ENCODE assay signal across 8 cellular contexts in the genomic region with DNA sequence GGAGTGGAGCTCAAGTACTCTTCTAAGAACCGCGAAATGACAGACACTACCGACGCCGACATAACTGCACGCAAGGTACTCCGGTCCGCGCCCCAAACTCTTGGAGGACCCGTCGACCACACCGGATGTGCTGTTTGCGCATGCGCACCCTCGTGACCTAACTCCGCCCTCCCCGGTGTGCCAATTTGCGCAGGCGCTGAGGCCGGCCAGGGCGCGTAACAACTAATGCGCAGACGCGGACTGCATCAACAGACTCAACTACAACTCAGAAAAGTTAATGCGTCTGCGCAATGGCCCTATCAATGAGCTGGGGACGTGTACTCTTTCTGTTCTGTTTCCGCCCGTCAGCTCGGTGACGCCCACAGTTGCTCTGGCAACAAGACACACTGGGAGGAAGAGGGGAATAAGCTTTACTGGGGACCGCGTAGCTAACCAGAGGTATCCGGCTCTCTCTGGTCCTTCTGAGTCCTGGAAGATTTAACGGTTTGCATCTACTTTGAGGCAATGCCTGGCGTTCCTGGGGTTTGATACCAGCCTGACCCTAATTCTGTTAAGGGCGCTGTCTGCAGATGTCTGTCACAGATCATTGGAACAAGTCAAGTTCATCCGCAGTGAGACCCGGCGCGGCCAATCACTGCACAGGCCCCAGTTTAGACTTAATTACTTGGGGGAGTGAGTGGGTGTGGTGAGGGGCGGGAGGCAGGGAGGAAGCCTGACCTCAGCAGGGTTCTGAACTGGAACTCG. TPM values are rescaled to one million over a fixed set of nuclear protein-coding genes. Genes with fewer than 3 reads are reported as not detected.
A peak's percentile ranks its signal among the peaks of the same experiment; 100 is the strongest.
DNase-seq lines count a peak whose midpoint lies in the region; ATAC-seq and TF ChIP-seq lines count a peak whose summit lies in the region.

A gene (minus strand): TSS at position 129 of the 744 bp plus-strand sequence. CDS start 67 bp downstream, at position 62.

- H3K4me1 ChIP-seq in left lung: peaks cover 15 to 51% of the 10 kb centered on the region in 2 donors

- ATAC-seq in GM19397 (IDR thresholded peaks at IDR 0.05; ENCODE audit: unreplicated experiment) (peak; percentile 94), HG03571 (IDR thresholded peaks at IDR 0.05; ENCODE audit: unreplicated experiment) (peak; percentile 79), left lung (peak; percentile 98)

- intact Hi-C loops in CD14-positive monocyte (cut with micrococcal nuclease): loop anchor here in 1 of 2 donors (10.0 kb wide), 1 partner anchor 716 kb away; a partner anchor contains a TSS
- intact Hi-C loops in left lung (cut with DNase I): no loop called here

- H3K27me3 Mint-ChIP-seq in CD14-positive monocyte (ENCODE audit: low read depth in 3 of 3): peaks cover 4 to 9% (median 7%) of the 10 kb centered on the region in 3 donors

- peak within 1 kb of the TSS; percentile 95 to 98 for H3K4me3 Mint-ChIP-seq in CD14-positive monocyte

- H3K27me3 ChIP-seq in left lung: no peaks in the 10 kb centered on the region

- peak within 1 kb of the TSS; percentile 96 to 100 (median 99) for H3K27ac Mint-ChIP-seq in CD14-positive monocyte

- peak within 1 kb of the TSS; percentile 94 to 96 for H3K27ac ChIP-seq in left lung

- DNase-seq in CD14-positive monocyte (ENCODE audit: low spot score) (peak; percentile 99), NCI-H82 (lab: John Stamatoyannopoulos, UW) (peak; percentile 99), dermis blood vessel endothelial cell (peak; percentile 100), left lung (peak; percentile 98 to 99)
- peak; percentile 98 to 99 for DNase-seq in activated CD4-positive, alpha-beta T cell treated with anti-CD3 and anti-CD28 coated beads, Interleukin-2, amount 50 U/mL, for 48 hours
- peak; percentile 99 to 100 for DNase-seq in stimulated activated CD4-positive, alpha-beta T cell treated with anti-CD3 and anti-CD28 coated beads, Interleukin-2, amount 100 ng/mL, for 48 hours

- peaks cover 41% of the 10 kb centered on the region for H3K4me1 Mint-ChIP-seq in CD14-positive monocyte

- peaks cover 8 to 15% of the 10 kb centered on the region in 2 donors for H3K36me3 Mint-ChIP-seq in CD14-positive monocyte

- H3K36me3 ChIP-seq in left lung: peaks cover 0 to 4% of the 10 kb centered on the region in 2 donors

- TF ChIP-seq CTCF in CD14-positive monocyte (IDR thresholded peaks at IDR 0.05) (no peak), left lung (IDR thresholded peaks at IDR 0.05) (no peak)

- peaks cover 0 to 2% (median 0%) of the 10 kb centered on the region in 7 donors for H3K9me3 Mint-ChIP-seq in CD14-positive monocyte

- peak within 1 kb of the TSS; percentile 58 to 74 for H3K4me3 ChIP-seq in left lung

- H3K9me3 ChIP-seq in left lung: no peaks in the 10 kb centered on the region

RNA-seq across cellular contexts. Expression of the gene that starts here (rescaled TPM):
- 100 to 1,000 TPM; 440 to 444 TPM for polyA plus RNA-seq in CD14-positive monocyte
- total RNA-seq in dermis blood vessel endothelial cell: 270 and 389 TPM in 2 replicates
- total RNA-seq in left lung: 100 to 1,000 TPM; 220 to 251 TPM

Comparison
In these comparisons a context has a peak if more than half of its experiments do, and no peak if none do; other contexts are left out.
1. Peak in every context shown above with its lines: DNase-seq, ATAC-seq, H3K4me3 ChIP-seq and H3K27ac ChIP-seq.